ENCODE assay signal across 10 cellular contexts in the genomic region with DNA sequence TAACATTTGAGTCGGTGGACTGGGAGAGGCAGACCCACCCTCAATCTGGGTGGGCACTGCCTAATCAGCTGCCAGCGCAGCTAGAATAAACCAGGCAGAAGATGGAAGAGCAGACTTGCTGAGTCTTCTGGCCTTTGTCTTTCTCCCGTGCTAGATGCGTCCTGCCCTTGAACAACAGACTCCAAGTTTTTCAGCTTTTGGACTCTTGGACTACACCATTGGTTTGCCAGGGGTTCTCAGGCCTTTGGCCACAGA.
"Had no signal": no experiment of that assay in that cellular context is flagged by ENCODE, and none has a peak within 500 bp of the region (broad histone marks: within the 10 kb centered on the region; RNA-seq: fewer than 3 reads in every experiment).

No MANE protein-coding gene starts in this region.

- H3K9me3 Mint-ChIP-seq: HFFc6 had no signal

- H3K27ac Mint-ChIP-seq: HFFc6 had no signal

- H3K9ac ChIP-seq: GM23248, KMS-11 had no signal

- H2AFZ ChIP-seq: GM23248 had no signal

- H3K36me3 ChIP-seq: HAP-1 had no signal

- H3K4me2 ChIP-seq: KMS-11 had no signal

- DNase-seq: GM23248, GOT3, H7, HFFc6, IMR-90, Karpas-422, KBM-7 had no signal

- H3K9me3 ChIP-seq: HAP-1 had no signal

- H3K4me3 ChIP-seq: GM23248, HAP-1 had no signal

- H3K27ac ChIP-seq: GM23248, HL-60, KMS-11 had no signal

- H3K4me1 ChIP-seq: HAP-1 had no signal

- H3K4me3 Mint-ChIP-seq: HFFc6 had no signal
